8 cellular contexts compared by ENCODE assay signal in genomic region chr1:228647523-228648444, GRCh38.
DNase-seq lines count a peak whose midpoint lies in the region; ATAC-seq and TF ChIP-seq lines count a peak whose summit lies in the region.

No MANE protein-coding gene starts in this region.

- H3K27me3 ChIP-seq in BLaER1 treated with 17β-estradiol and CSF1 and Interleukin-3, amounts not matched to agents 10 nM and 100 nM, result peaks cover 57 to 64% (median 61%) of the 10 kb centered on the region in 11 experiments
- no peaks in the 10 kb centered on the region for H3K27me3 ChIP-seq in right cardiac atrium (ENCODE audit: control insufficient read depth, insufficient read depth)

- peak; percentile 92 for TF ChIP-seq CTCF in HEK293 (tag by site-specific recombination; IDR thresholded peaks at IDR 0.05)

- H3K9ac ChIP-seq in BLaER1 treated with 17β-estradiol and CSF1 and Interleukin-3, amounts not matched to agents 10 nM and 100 nM, result no peak overlapping the region; a peak in 2 of 22 replicates

- peak overlapping the region; percentile 67 to 97 (median 87) for H3K4me2 ChIP-seq in BLaER1 treated with 17β-estradiol and CSF1 and Interleukin-3, amounts not matched to agents 10 nM and 100 nM

- peaks cover 0 to 7% of the 10 kb centered on the region in 2 donors for H3K36me3 Mint-ChIP-seq in activated naive CD4-positive, alpha-beta T cell treated with anti-CD3 and anti-CD28 coated beads, Interleukin-2, amount 50 U/mL, for 72 hours

- CTCF ChIA-PET in HEK293 (lab: Yijun Ruan, JAX), result no interaction called here

- no peaks in the 10 kb centered on the region for H3K36me3 ChIP-seq in BLaER1 treated with 17β-estradiol and CSF1 and Interleukin-3, amounts not matched to agents 10 nM and 100 nM
- H3K36me3 ChIP-seq in HEK293 (ENCODE audit: control insufficient read depth in 2 of 2, insufficient read depth in 1 of 2, low read length in 2 of 2), result peaks cover 0 to 7% of the 10 kb centered on the region in 2 experiments; a peak in 1 of 3 replicates

- H3K9me3 ChIP-seq in BLaER1 treated with 17β-estradiol and CSF1 and Interleukin-3, amounts not matched to agents 10 nM and 100 nM (replicated peaks in 1 of 11), result peaks cover 0 to 13% (median 4%) of the 10 kb centered on the region in 11 experiments; a peak in 6 of 22 replicates
- H3K9me3 ChIP-seq in HEK293 (ENCODE audit: control insufficient read depth, insufficient read depth, low read depth, low read length) (no peaks in the 10 kb centered on the region), right cardiac atrium (ENCODE audit: control insufficient read depth, low read length) (no peaks in the 10 kb centered on the region)

- peak overlapping the region; percentile 46 to 69 (median 54) for H3K4me3 ChIP-seq in BLaER1 treated with 17β-estradiol and CSF1 and Interleukin-3, amounts not matched to agents 10 nM and 100 nM
- peak overlapping the region; percentile 20 for H3K4me3 ChIP-seq in HEK293 (ENCODE audit: low read depth, low read length)
- peak overlapping the region; percentile 41 for H3K4me3 ChIP-seq in right cardiac atrium (ENCODE audit: low read length)

- ATAC-seq in activated naive CD4-positive, alpha-beta T cell treated with anti-CD3 and anti-CD28 coated beads, Interleukin-2, amount 50 U/mL, for 72 hours, result peak; percentile 31 to 42
- peak; percentile 78 for ATAC-seq in right cardiac atrium
- no peak for ATAC-seq in GM18517 (IDR thresholded peaks at IDR 0.05; ENCODE audit: unreplicated experiment)
- no peak for ATAC-seq in HG02623 (IDR thresholded peaks at IDR 0.05; ENCODE audit: unreplicated experiment)

- H3K9me3 Mint-ChIP-seq in activated naive CD4-positive, alpha-beta T cell treated with anti-CD3 and anti-CD28 coated beads, Interleukin-2, amount 50 U/mL, for 72 hours, result no peaks in the 10 kb centered on the region

- DNase-seq in NCI-H748 (lab: John Stamatoyannopoulos, UW; ENCODE audit: unreplicated experiment), result peak; percentile 66
- DNase-seq in activated naive CD4-positive, alpha-beta T cell treated with anti-CD3 and anti-CD28 coated beads, Interleukin-2, amount 50 U/mL, for 72 hours (ENCODE audit: low spot score in 2 of 2), result peak in 1 of 2 donors; percentile 27
- DNase-seq in right cardiac atrium, result peak; percentile 34 to 83 (median 78)
- peak; percentile 81 for DNase-seq in retina

- peaks cover 17 to 26% (median 18%) of the 10 kb centered on the region in 10 experiments for H3K4me1 ChIP-seq in BLaER1 treated with 17β-estradiol and CSF1 and Interleukin-3, amounts not matched to agents 10 nM and 100 nM
- H3K4me1 ChIP-seq in HEK293 (ENCODE audit: control insufficient read depth, insufficient read depth, low read length), result peaks cover 3% of the 10 kb centered on the region; the same call in 1 of the 2 replicates
- H3K4me1 ChIP-seq in right cardiac atrium (ENCODE audit: control insufficient read depth, insufficient read depth, low read length), result peaks cover 2% of the 10 kb centered on the region

- POLR2A ChIA-PET in HEK293 (lab: Yijun Ruan, JAX), result interaction anchor here (0.6 kb wide), 1 partner anchor 241 kb away, joined by 8 read pairs; the partner anchor contains the start of gene TRIM11

- H3K27ac Mint-ChIP-seq in activated naive CD4-positive, alpha-beta T cell treated with anti-CD3 and anti-CD28 coated beads, Interleukin-2, amount 50 U/mL, for 72 hours, result no peak overlapping the region

- WGBS in right cardiac atrium, result 3% methylated on average over 67 of the region's 67 CpGs

- peaks cover 0 to 49% (median 32%) of the 10 kb centered on the region in 11 experiments; a peak in 19 of 22 replicates for H4K20me1 ChIP-seq in BLaER1 treated with 17β-estradiol and CSF1 and Interleukin-3, amounts not matched to agents 10 nM and 100 nM

- H3K27ac ChIP-seq in BLaER1 treated with 17β-estradiol and CSF1 and Interleukin-3, amounts not matched to agents 10 nM and 100 nM, result no peak overlapping the region
- peak overlapping the region; percentile 79 for H3K27ac ChIP-seq in HEK293 (ENCODE audit: extremely low read depth, low read depth, low read length)
- H3K27ac ChIP-seq in right cardiac atrium (ENCODE audit: low read length), result no peak overlapping the region

- intact Hi-C loops in right cardiac atrium (cut with DNase I), result no loop called here

TF ChIP-seq in HEK293, 187 proteins besides CTCF, POLR2A, EP300 and RAD21 (continues in another document):
- TF ChIP-seq GLI2 (tag by site-specific recombination; IDR thresholded peaks at IDR 0.05; ENCODE audit: borderline replicate concordance, low read depth) (no peak), ZNF670 (tag by site-specific recombination; IDR thresholded peaks at IDR 0.05; ENCODE audit: low read depth) (no peak), ZNF692 (tag by site-specific recombination; IDR thresholded peaks at IDR 0.05) (peak; percentile 87), ZNF792 (tag by site-specific recombination; IDR thresholded peaks at IDR 0.05) (peak; percentile 81), ZNF184 (tag by site-specific recombination; IDR thresholded peaks at IDR 0.05) (peak; percentile 65; the same call in 1 of the 2 replicates), ZNF645 (tag by site-specific recombination; IDR thresholded peaks at IDR 0.05) (no peak), PRDM1 (tag by site-specific recombination; IDR thresholded peaks at IDR 0.05) (no peak), ZSCAN16 (tag by site-specific recombination; IDR thresholded peaks at IDR 0.05) (peak; percentile 85), BCL11B (tag by site-specific recombination; IDR thresholded peaks at IDR 0.05; ENCODE audit: low read depth) (peak; percentile 11), ZNF366 (tag by site-specific recombination; conservative IDR thresholded peaks at IDR 0.05) (peak; percentile 97), ZNF26 (tag by site-specific recombination; IDR thresholded peaks at IDR 0.05) (no peak), ZNF785 (tag by site-specific recombination; IDR thresholded peaks at IDR 0.05) (no peak), ZNF521 (tag by site-specific recombination; IDR thresholded peaks at IDR 0.05) (no peak), GLI4 (tag by site-specific recombination; IDR thresholded peaks at IDR 0.05) (peak; percentile 8; the same call in 1 of the 2 replicates), PATZ1 (tag by site-specific recombination; IDR thresholded peaks at IDR 0.05) (peak; percentile 96), ZNF623 (tag by site-specific recombination; IDR thresholded peaks at IDR 0.05) (peak; percentile 33; the same call in 1 of the 2 replicates)

Comparison
In these comparisons a context has a peak if more than half of its experiments do, and no peak if none do; other contexts are left out.
1. ATAC-seq: peak in activated naive CD4-positive, alpha-beta T cell treated with anti-CD3 and anti-CD28 coated beads, Interleukin-2, amount 50 U/mL, for 72 hours (2 of 2) and right cardiac atrium (2 of 2); none in GM18517 (single experiment) and HG02623 (single experiment).
2. Peak in every context shown above with its lines, with median percentiles within 50 percentile points of each other: H3K4me3 ChIP-seq.